Comparison of ENCODE assay signal across 10 cellular contexts in genomic region chr4:17616283-17616682, GRCh38. TPM values are rescaled to one million over a fixed set of nuclear protein-coding genes. Genes with fewer than 3 reads are reported as not detected.
A peak's percentile ranks its signal among the peaks of the same experiment; 100 is the strongest.
DNase-seq lines count a peak whose midpoint lies in the region; ATAC-seq and TF ChIP-seq lines count a peak whose summit lies in the region.
"Had no signal": no experiment of that assay in that cellular context is flagged by ENCODE, and none has a peak within 500 bp of the region (broad histone marks: within the 10 kb centered on the region; RNA-seq: fewer than 3 reads in every experiment).

No MANE protein-coding gene starts in this region.

- no peak for TF ChIP-seq POLR2A in lower leg skin (IDR thresholded peaks at IDR 0.05)

- TF ChIP-seq CTCF in activated CD8-positive, alpha-beta T cell treated with anti-CD3 and anti-CD28 coated beads for 36 hours (IDR thresholded peaks at IDR 0.05), result no peak
- TF ChIP-seq CTCF in foreskin fibroblast (IDR thresholded peaks at IDR 0.05; ENCODE audit: low read depth, low read length) (no peak), lower leg skin (IDR thresholded peaks at IDR 0.05) (no peak)

- WGBS in lower leg skin, 2 donors, result 50 to 60% methylated on average over 5 of the region's 5 CpGs

- no peak for DNase-seq in T-helper 1 cell
- DNase-seq in activated CD8-positive, alpha-beta T cell treated with anti-CD3 and anti-CD28 coated beads for 36 hours, result no peak
- DNase-seq in foreskin fibroblast, result no peak
- DNase-seq in stimulated activated effector memory CD8-positive, alpha-beta T cell treated with anti-CD3 and anti-CD28 coated beads, Interleukin-12 subunit alpha, Interleukin-12 subunit beta, amount 100 ng/mL, for 72 hours (ENCODE audit: low spot score in 2 of 2), result no peak
- DNase-seq in DMS53 (lab: John Stamatoyannopoulos, UW), result no peak
- no peak for DNase-seq in lower leg skin (ENCODE audit: low spot score in 2 of 2)
- no peak for DNase-seq in HT-29 (ENCODE audit: low spot score)
- DNase-seq: activated effector memory CD4-positive, alpha-beta T cell treated with anti-CD3 and anti-CD28 coated beads, Interleukin-2, amount 50 U/mL, for 16 hours; NCI-H2029 had no signal

- H3K27me3 Mint-ChIP-seq in T-helper 1 cell treated with Interleukin-12 subunit alpha and Interleukin-12 subunit beta and Interleukin-4 antibody, amounts not matched to agents 30 μg/mL and 1 μg/mL, for 36 hours (ENCODE audit: low read depth), result no peaks in the 10 kb centered on the region
- H3K27me3 Mint-ChIP-seq in activated CD8-positive, alpha-beta T cell treated with anti-CD3 and anti-CD28 coated beads for 36 hours, result peaks cover 1% of the 10 kb centered on the region

- CTCF ChIA-PET in activated CD8-positive, alpha-beta T cell treated with anti-CD3 and anti-CD28 coated beads for 36 hours (lab: Charles Lee), result interaction anchor here (1.6 kb wide), 1 partner anchor 11 kb away, joined by 4 read pairs; no protein-coding TSS in a partner anchor

- no peaks in the 10 kb centered on the region for H3K9me3 Mint-ChIP-seq in T-helper 1 cell treated with Interleukin-12 subunit alpha and Interleukin-12 subunit beta and Interleukin-4 antibody, amounts not matched to agents 30 μg/mL and 1 μg/mL, for 36 hours
- H3K9me3 Mint-ChIP-seq in activated CD8-positive, alpha-beta T cell treated with anti-CD3 and anti-CD28 coated beads for 36 hours, result no peaks in the 10 kb centered on the region
- no peaks in the 10 kb centered on the region for H3K9me3 Mint-ChIP-seq in stimulated activated effector memory CD8-positive, alpha-beta T cell treated with anti-CD3 and anti-CD28 coated beads, Interleukin-12 subunit alpha, Interleukin-12 subunit beta, amount 100 ng/mL, for 72 hours

- POLR2A ChIA-PET in activated CD8-positive, alpha-beta T cell treated with anti-CD3 and anti-CD28 coated beads for 36 hours (lab: Charles Lee), result interaction anchor here (0.6 to 3.7 kb wide), 5 partner anchors 11 to 39 kb away, joined by 3 to 13 read pairs (median 3); partner anchors contain the start of gene LAP3

- H3K4me3 ChIP-seq in foreskin fibroblast (ENCODE audit: low read depth in 1 of 2, low read length in 2 of 2) (peak overlapping the region; percentile 63 to 89), lower leg skin (ENCODE audit: low read depth, poor library complexity, severe bottlenecking) (no peak overlapping the region)

- H3K4me3 Mint-ChIP-seq in T-helper 1 cell treated with Interleukin-12 subunit alpha and Interleukin-12 subunit beta and Interleukin-4 antibody, amounts not matched to agents 30 μg/mL and 1 μg/mL, for 36 hours, result peak overlapping the region; percentile 74
- peak overlapping the region; percentile 56 for H3K4me3 Mint-ChIP-seq in activated CD8-positive, alpha-beta T cell treated with anti-CD3 and anti-CD28 coated beads for 36 hours
- H3K4me3 Mint-ChIP-seq in stimulated activated effector memory CD8-positive, alpha-beta T cell treated with anti-CD3 and anti-CD28 coated beads, Interleukin-12 subunit alpha, Interleukin-12 subunit beta, amount 100 ng/mL, for 72 hours, result peak overlapping the region; percentile 95

- intact Hi-C loops in activated CD8-positive, alpha-beta T cell treated with anti-CD3 and anti-CD28 coated beads for 36 hours (cut with micrococcal nuclease), result no loop called here
- intact Hi-C loops in lower leg skin (cut with DNase I; ENCODE audit: low total_unique reads), result no loop called here

- peaks cover 31% of the 10 kb centered on the region for H3K4me1 Mint-ChIP-seq in T-helper 1 cell treated with Interleukin-12 subunit alpha and Interleukin-12 subunit beta and Interleukin-4 antibody, amounts not matched to agents 30 μg/mL and 1 μg/mL, for 36 hours (ENCODE audit: low read depth)
- peaks cover 35% of the 10 kb centered on the region for H3K4me1 Mint-ChIP-seq in activated CD8-positive, alpha-beta T cell treated with anti-CD3 and anti-CD28 coated beads for 36 hours (ENCODE audit: low read depth)
- peaks cover 26% of the 10 kb centered on the region for H3K4me1 Mint-ChIP-seq in stimulated activated effector memory CD8-positive, alpha-beta T cell treated with anti-CD3 and anti-CD28 coated beads, Interleukin-12 subunit alpha, Interleukin-12 subunit beta, amount 100 ng/mL, for 72 hours

- peaks cover 13% of the 10 kb centered on the region for H3K36me3 Mint-ChIP-seq in T-helper 1 cell treated with Interleukin-12 subunit alpha and Interleukin-12 subunit beta and Interleukin-4 antibody, amounts not matched to agents 30 μg/mL and 1 μg/mL, for 36 hours (ENCODE audit: low read depth)
- H3K36me3 Mint-ChIP-seq in activated CD8-positive, alpha-beta T cell treated with anti-CD3 and anti-CD28 coated beads for 36 hours (ENCODE audit: low read depth), result peaks cover 31% of the 10 kb centered on the region
- H3K36me3 Mint-ChIP-seq in stimulated activated effector memory CD8-positive, alpha-beta T cell treated with anti-CD3 and anti-CD28 coated beads, Interleukin-12 subunit alpha, Interleukin-12 subunit beta, amount 100 ng/mL, for 72 hours, result peaks cover 70% of the 10 kb centered on the region

- H3K27ac Mint-ChIP-seq in T-helper 1 cell treated with Interleukin-12 subunit alpha and Interleukin-12 subunit beta and Interleukin-4 antibody, amounts not matched to agents 30 μg/mL and 1 μg/mL, for 36 hours, result peak overlapping the region; percentile 55
- H3K27ac Mint-ChIP-seq in activated CD8-positive, alpha-beta T cell treated with anti-CD3 and anti-CD28 coated beads for 36 hours, result peak overlapping the region; percentile 50
- H3K27ac Mint-ChIP-seq in stimulated activated effector memory CD8-positive, alpha-beta T cell treated with anti-CD3 and anti-CD28 coated beads, Interleukin-12 subunit alpha, Interleukin-12 subunit beta, amount 100 ng/mL, for 72 hours, result peak overlapping the region; percentile 89

- no peak for ATAC-seq in activated CD8-positive, alpha-beta T cell treated with anti-CD3 and anti-CD28 coated beads for 36 hours
- ATAC-seq in stimulated activated effector memory CD8-positive, alpha-beta T cell treated with anti-CD3 and anti-CD28 coated beads, Interleukin-12 subunit alpha, Interleukin-12 subunit beta, amount 100 ng/mL, for 72 hours, result no peak

RNA-seq across cellular contexts. Expression of gene MED28, which starts 1.8 kb away (rescaled TPM):
- 10 to 100 TPM; 56.3 to 60.8 TPM for total RNA-seq in activated CD8-positive, alpha-beta T cell treated with anti-CD3 and anti-CD28 coated beads for 36 hours
- 10 to 100 TPM in 2 of 4 donors, 1 to 10 TPM in 2; 8.1 to 11.8 (median 9.5) TPM for total RNA-seq in lower leg skin
- total RNA-seq in HT-29 (2014; rRNA removed; shearing (Covaris generic)), result 14.6 and 15.0 TPM in 2 replicates

RNA-seq across cellular contexts. Expression of gene LAP3, which starts 39.3 kb away (rescaled TPM):
- total RNA-seq in activated CD8-positive, alpha-beta T cell treated with anti-CD3 and anti-CD28 coated beads for 36 hours, result 100 to 1,000 TPM; 100 to 101 TPM
- total RNA-seq in lower leg skin, result 10 to 100 TPM; 31.9 to 65.6 (median 52.7) TPM
- 71.0 and 72.1 TPM in 2 replicates for total RNA-seq in HT-29 (2014; rRNA removed; shearing (Covaris generic))
